Comparison of ENCODE assay signal across 8 cellular contexts in the genomic region with DNA sequence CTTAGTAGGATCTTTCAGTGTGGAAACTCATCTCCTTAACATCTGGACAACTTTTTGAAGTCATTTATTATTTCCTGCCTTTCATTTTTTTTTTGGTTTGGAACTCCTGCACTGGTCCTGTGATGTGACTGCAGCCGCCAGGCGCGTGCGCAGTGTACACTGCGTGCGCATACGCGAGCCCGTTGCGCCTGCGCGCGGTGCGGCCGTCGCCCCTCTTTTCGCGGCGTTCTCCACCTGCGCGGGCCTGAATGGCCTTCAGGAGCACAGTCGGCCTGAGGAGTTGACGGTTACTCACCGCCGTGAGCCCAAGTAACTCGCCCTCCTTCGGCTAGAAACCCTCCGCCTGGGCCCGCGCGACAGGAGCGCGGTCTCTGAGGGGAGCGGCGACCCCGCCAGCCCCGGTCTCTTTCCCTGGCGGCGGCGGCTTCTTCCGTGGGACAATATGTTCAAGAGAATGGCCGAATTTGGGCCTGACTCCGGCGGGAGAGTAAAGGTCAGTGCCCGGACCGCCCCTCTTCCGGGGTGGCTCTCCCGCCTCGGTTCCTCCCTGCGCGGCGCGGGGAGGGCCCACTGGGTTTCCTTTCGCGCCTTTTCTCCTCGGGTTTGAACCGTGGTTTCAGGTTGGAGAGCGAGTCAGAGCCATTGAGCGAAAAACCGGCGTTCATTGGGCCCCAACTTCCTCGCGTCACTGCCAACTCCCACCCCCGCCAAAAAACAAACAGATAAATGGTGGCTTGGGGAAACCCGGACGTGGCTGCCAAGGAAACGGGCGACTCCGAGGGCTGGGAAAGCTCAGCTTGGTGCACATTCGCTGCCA. TPM values are rescaled to one million over a fixed set of nuclear protein-coding genes. Genes with fewer than 3 reads are reported as not detected.
DNase-seq lines count a peak whose midpoint lies in the region; ATAC-seq, FAIRE-seq and TF ChIP-seq lines count a peak whose summit lies in the region.

Gene YEATS4 (plus strand): TSS at position 213 of the 817 bp plus-strand sequence. CDS start 230 bp downstream, at position 443.

- peaks cover 1 to 18% (median 6%) of the 10 kb centered on the region in 3 donors for H3K27me3 Mint-ChIP-seq in immature natural killer cell (ENCODE audit: low read depth in 3 of 3)

- ATAC-seq in GM18870 (IDR thresholded peaks at IDR 0.05; ENCODE audit: unreplicated experiment) (peak; percentile 71), HG03135 (IDR thresholded peaks at IDR 0.05; ENCODE audit: unreplicated experiment) (peak; percentile 79)

- intact Hi-C loops in spleen (cut with DNase I; ENCODE audit: low total_unique reads) = loop anchor here (5.0 kb wide), 1 partner anchor 213 kb away; no protein-coding TSS in a partner anchor

- H3K9me3 ChIP-seq in spleen = no peaks in the 10 kb centered on the region

- TF ChIP-seq POLR2A in spleen (IDR thresholded peaks at IDR 0.05) = peak in 1 of 3 donors; percentile 29

- H3K4me1 Mint-ChIP-seq in immature natural killer cell = peaks cover 19 to 29% of the 10 kb centered on the region in 2 donors

- no peaks in the 10 kb centered on the region for H3K9me3 Mint-ChIP-seq in immature natural killer cell

- H3K27ac ChIP-seq in ACC112 (ENCODE audit: low read depth, low read length) (peak within 1 kb of the TSS; percentile 89), spleen (peak within 1 kb of the TSS; percentile 88 to 99 (median 98))

- H2AFZ ChIP-seq in ACC112 (ENCODE audit: low read length, unreplicated experiment) = peak within 1 kb of the TSS; percentile 89

- peaks cover 19% of the 10 kb centered on the region for H3K79me2 ChIP-seq in ACC112 (ENCODE audit: control insufficient read depth, insufficient read depth, low read length, unreplicated experiment)

- whole genome bisulfite sequencing in spleen, 5 donors = 0% methylated on average over 50 to 70 of the region's 70 CpGs

- H3K27ac Mint-ChIP-seq in immature natural killer cell = peak within 1 kb of the TSS; percentile 71 to 96 (median 91)

- peaks cover 0 to 4% (median 0%) of the 10 kb centered on the region in 3 donors for H3K36me3 Mint-ChIP-seq in immature natural killer cell

- H3K27me3 ChIP-seq in ACC112 (ENCODE audit: insufficient read depth, low read length) (no peaks in the 10 kb centered on the region), bronchial epithelial cell (ENCODE audit: control insufficient read depth, insufficient read depth, low read length) (no peaks in the 10 kb centered on the region), spleen (replicated peaks in 1 of 7) (no peaks in the 10 kb centered on the region)

- H3K4me1 ChIP-seq in ACC112 (ENCODE audit: control insufficient read depth, insufficient read depth, low read length, unreplicated experiment) = peaks cover 15% of the 10 kb centered on the region
- peaks cover 6 to 49% (median 28%) of the 10 kb centered on the region in 6 donors for H3K4me1 ChIP-seq in spleen

- FAIRE-seq in bronchial epithelial cell (lab: Jason Lieb, UNC) = no peak

- peaks cover 4% of the 10 kb centered on the region for H3K36me3 ChIP-seq in ACC112 (ENCODE audit: insufficient read depth, low read length)
- no peaks in the 10 kb centered on the region for H3K36me3 ChIP-seq in bronchial epithelial cell (ENCODE audit: control insufficient read depth, insufficient read depth, low read length)
- peaks cover 0 to 36% (median 4%) of the 10 kb centered on the region in 6 donors for H3K36me3 ChIP-seq in spleen

- peak within 1 kb of the TSS; percentile 83 for H3K4me3 ChIP-seq in ACC112 (ENCODE audit: low read depth, low read length)
- H3K4me3 ChIP-seq in WI38 (ENCODE audit: low read depth, low read length) = peak within 1 kb of the TSS; percentile 86
- peak within 1 kb of the TSS; percentile 93 for H3K4me3 ChIP-seq in bronchial epithelial cell (ENCODE audit: low read depth, low read length)
- peak within 1 kb of the TSS; percentile 83 to 96 (median 94) for H3K4me3 ChIP-seq in spleen

- TF ChIP-seq CTCF in WI38 (IDR thresholded peaks at IDR 0.05; ENCODE audit: low read depth, low read length) (no peak), bronchial epithelial cell (IDR thresholded peaks at IDR 0.05; ENCODE audit: insufficient read depth, low read length, severe bottlenecking) (no peak), spleen (IDR thresholded peaks at IDR 0.05 in 8 of 11, conservative IDR thresholded peaks at IDR 0.05 in 3 of 11) (peak in 4 of 11 experiments; percentile 4 to 18 (median 17))

- DNase-seq in NCI-H2196 treated with DMSO at 0.1 percent for 48 hours (lab: John Stamatoyannopoulos, UW; ENCODE audit: unreplicated experiment) (peak; percentile 99), bronchial epithelial cell (ENCODE audit: low read depth) (peak; percentile 82), immature natural killer cell (peak; percentile 83 to 88 (median 85)), spleen (peak; percentile 96)

- peak within 1 kb of the TSS; percentile 77 to 90 (median 86) for H3K4me3 Mint-ChIP-seq in immature natural killer cell

RNA-seq across cellular contexts. Expression of gene YEATS4, which starts in this region (rescaled TPM):
- total RNA-seq in bronchial epithelial cell (15.4 and 32.1 TPM in 2 replicates), spleen (10 to 100 TPM; 11.3 to 36.5 (median 15.4) TPM)
- polyA plus RNA-seq in immature natural killer cell (10 to 100 TPM; 26.6 to 41.8 (median 31.9) TPM), spleen (10 to 100 TPM; 13.6 to 18.3 (median 17.6) TPM)

Comparison
In these comparisons a context has a peak if more than half of its experiments do, and no peak if none do; other contexts are left out.
1. Peak in every context shown above with its lines: DNase-seq, ATAC-seq, H3K4me3 ChIP-seq and H3K27ac ChIP-seq.